ENCODE assay signal across 12 cellular contexts in the genomic region with DNA sequence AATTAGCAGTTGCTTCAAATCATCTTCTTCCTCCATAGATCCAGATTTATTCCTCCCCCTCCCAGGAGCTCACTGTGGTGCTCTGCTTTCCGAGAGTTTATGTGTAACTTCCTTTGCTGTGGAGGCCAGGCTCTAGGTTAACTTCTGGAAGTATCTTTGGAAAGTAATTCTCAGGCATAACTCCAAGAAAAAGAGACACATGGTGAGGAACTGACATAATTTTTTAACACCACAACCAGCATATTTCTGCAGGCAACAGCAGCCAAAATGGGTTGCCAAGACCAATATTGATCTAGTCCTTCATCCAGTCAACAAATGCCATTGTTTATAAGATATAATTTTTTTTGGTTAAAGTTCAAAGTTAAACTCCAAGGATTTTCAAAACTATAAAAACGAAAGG.
DNase-seq lines count a peak whose midpoint lies in the region; ATAC-seq and TF ChIP-seq lines count a peak whose summit lies in the region.
"Had no signal": no experiment of that assay in that cellular context is flagged by ENCODE, and none has a peak within 500 bp of the region (broad histone marks: within the 10 kb centered on the region; RNA-seq: fewer than 3 reads in every experiment).

No MANE protein-coding gene starts in this region.

- TF ChIP-seq POLR2A in suprapubic skin (IDR thresholded peaks at IDR 0.05) (no peak), GM18505 (IDR thresholded peaks at IDR 0.05; ENCODE audit: borderline replicate concordance, extremely low read depth, insufficient read depth, insufficient read length) (no peak)

- peaks cover 18 to 25% of the 10 kb centered on the region in 2 donors for H3K4me1 Mint-ChIP-seq in immature natural killer cell

- H3K9me3 Mint-ChIP-seq in immature natural killer cell, result peaks cover 0 to 4% (median 0%) of the 10 kb centered on the region in 6 donors

- no peak for ATAC-seq in GM18505 (IDR thresholded peaks at IDR 0.05; ENCODE audit: unreplicated experiment)
- ATAC-seq in GM21528 (IDR thresholded peaks at IDR 0.05; ENCODE audit: low FRiP score, unreplicated experiment), result no peak
- ATAC-seq in GM18502 (IDR thresholded peaks at IDR 0.05; ENCODE audit: poor library complexity, unreplicated experiment), result no peak

- peaks cover 3 to 6% (median 5%) of the 10 kb centered on the region in 3 donors for H3K27me3 Mint-ChIP-seq in immature natural killer cell (ENCODE audit: low read depth in 3 of 3)

- WGBS in suprapubic skin, result 13% methylated on average over 2 of the region's 2 CpGs

- DNase-seq in LNCaP clone FGC (ENCODE audit: low read depth) (peak; percentile 74), caudate nucleus (lab: John Stamatoyannopoulos, UW) (no peak), iris pigment epithelial cell (ENCODE audit: low read depth) (peak; percentile 85), suprapubic skin (ENCODE audit: low spot score in 2 of 2) (no peak), immature natural killer cell (no peak)
- DNase-seq: mammary epithelial cell, NCI-H1105 had no signal

- no peak for TF ChIP-seq EP300 in suprapubic skin (IDR thresholded peaks at IDR 0.05)

- TF ChIP-seq CTCF in LNCaP clone FGC (IDR thresholded peaks at IDR 0.05; ENCODE audit: control insufficient read depth, extremely low read depth, insufficient read depth), result no peak
- no peak for TF ChIP-seq CTCF in suprapubic skin (IDR thresholded peaks at IDR 0.05)

- H3K27me3 ChIP-seq in suprapubic skin, result no peaks in the 10 kb centered on the region

- no peaks in the 10 kb centered on the region for H3K36me3 Mint-ChIP-seq in immature natural killer cell

- H3K4me1 ChIP-seq in suprapubic skin, result peaks cover 37% of the 10 kb centered on the region

- H3K27ac Mint-ChIP-seq in immature natural killer cell, result no peak overlapping the region
- H3K27ac Mint-ChIP-seq: activated T-helper 2 cell treated with anti-CD3 and anti-CD28 coated beads, Interferon-gamma antibody, Interleukin-2, Interleukin-4, amounts not matched to agents 10 μg/mL and 5 μg/mL and 100 μg/mL, durations not matched to agents 14 hours and 24 hours and 36 hours had no signal

- H3K9me3 ChIP-seq in suprapubic skin, result no peaks in the 10 kb centered on the region

- H3K4me3 ChIP-seq in LNCaP clone FGC (ENCODE audit: low read depth, low read length) (no peak overlapping the region), suprapubic skin (no peak overlapping the region)
- H3K4me3 ChIP-seq: smooth muscle cell had no signal

- no peaks in the 10 kb centered on the region for H3K36me3 ChIP-seq in suprapubic skin

- H3K27ac ChIP-seq in caudate nucleus (ENCODE audit: low read depth, low read length) (peak overlapping the region; percentile 0), suprapubic skin (peak overlapping the region; percentile 47)

- no peak overlapping the region for H3K4me3 Mint-ChIP-seq in immature natural killer cell

Comparison
In these comparisons a context has a peak if more than half of its experiments do, and no peak if none do; other contexts are left out.
1. DNase-seq: peak in LNCaP clone FGC (single experiment) and iris pigment epithelial cell (single experiment); none in caudate nucleus (0 of 61), suprapubic skin (0 of 2) and immature natural killer cell (0 of 3).